In genomic region chr7:13115157-13115772, GRCh38 we compare ENCODE assay signal across 16 cellular contexts.
DNase-seq lines count a peak whose midpoint lies in the region; ATAC-seq, FAIRE-seq and TF ChIP-seq lines count a peak whose summit lies in the region.
"Had no signal": no experiment of that assay in that cellular context is flagged by ENCODE, and none has a peak within 500 bp of the region (broad histone marks: within the 10 kb centered on the region; RNA-seq: fewer than 3 reads in every experiment).

No MANE protein-coding gene starts in this region.

- DNase-seq in COR-L47 (lab: John Stamatoyannopoulos, UW), result peak; percentile 3
- peak; percentile 18 for DNase-seq in M059J (ENCODE audit: low read depth)
- peak; percentile 28 for DNase-seq in dermis blood vessel endothelial cell
- DNase-seq in mesothelial cell of epicardium (ENCODE audit: low spot score in 2 of 2, unreplicated experiment in 2 of 2), result no peak
- DNase-seq in kidney, result no peak
- no peak for DNase-seq in left colon
- DNase-seq in activated CD4-positive, alpha-beta T cell treated with anti-CD3 and anti-CD28 coated beads, Interleukin-2, amount 10 ng/mL, durations not matched to agents 7 days and 5 days, result no peak
- no peak for DNase-seq in NCI-H2029 treated with DMSO at 0.1 percent for 48 hours (lab: John Stamatoyannopoulos, UW)
- DNase-seq: activated CD4-positive, alpha-beta T cell treated with anti-CD3 and anti-CD28 coated beads, Interleukin-2, amount 50 U/mL, for 1 hour; caudate nucleus; DND-41; NCI-H1930; nucleus accumbens; stimulated activated CD4-positive, alpha-beta T cell treated with anti-CD3 and anti-CD28 coated beads, Interleukin-2, amount 100 ng/mL, for 24 hours had no signal

- H3K27ac ChIP-seq in kidney (ENCODE audit: low read depth in 2 of 2, low read length in 2 of 2), result no peak overlapping the region

- intact Hi-C loops in kidney (cut with DNase I) (no loop called here), left colon (cut with DNase I, micrococcal nuclease) (no loop called here)

- ATAC-seq in left colon, result no peak
- ATAC-seq: stimulated activated memory B cell treated with anti-CD40 and anti-IgM and Interleukin-4, amounts not matched to agents 10 μg/mL and 1 μg/mL and 100 μg/mL, for 72 hours had no signal

- H3K36me3 ChIP-seq in kidney (ENCODE audit: control insufficient read depth in 1 of 2, insufficient read depth in 2 of 2, low read length in 2 of 2), result no peaks in the 10 kb centered on the region

- peaks cover 20% of the 10 kb centered on the region for H3K9me3 Mint-ChIP-seq in mesothelial cell of epicardium
- no peaks in the 10 kb centered on the region for H3K9me3 Mint-ChIP-seq in activated CD4-positive, alpha-beta T cell treated with anti-CD3 and anti-CD28 coated beads, Interleukin-2, amount 10 ng/mL, durations not matched to agents 7 days and 5 days
- H3K9me3 Mint-ChIP-seq: activated T-helper 2 cell treated with anti-CD3 and anti-CD28 coated beads, Interferon-gamma antibody, Interleukin-2, Interleukin-4, amounts not matched to agents 10 μg/mL and 5 μg/mL and 100 μg/mL, durations not matched to agents 14 hours and 24 hours and 36 hours; stimulated activated memory B cell treated with anti-CD40 and anti-IgM and Interleukin-4, amounts not matched to agents 10 μg/mL and 1 μg/mL and 100 μg/mL, for 72 hours had no signal

- POLR2A ChIA-PET in activated CD4-positive, alpha-beta T cell treated with anti-CD3 and anti-CD28 coated beads, Interleukin-2, amount 10 ng/mL, durations not matched to agents 7 days and 5 days (lab: Charles Lee), result no interaction called here

- H3K27ac Mint-ChIP-seq in mesothelial cell of epicardium, result peak overlapping the region; percentile 86
- no peak overlapping the region for H3K27ac Mint-ChIP-seq in activated CD4-positive, alpha-beta T cell treated with anti-CD3 and anti-CD28 coated beads, Interleukin-2, amount 10 ng/mL, durations not matched to agents 7 days and 5 days
- H3K27ac Mint-ChIP-seq: activated T-helper 2 cell treated with anti-CD3 and anti-CD28 coated beads, Interferon-gamma antibody, Interleukin-2, Interleukin-4, amounts not matched to agents 10 μg/mL and 5 μg/mL and 100 μg/mL, durations not matched to agents 14 hours and 24 hours and 36 hours; stimulated activated memory B cell treated with anti-CD40 and anti-IgM and Interleukin-4, amounts not matched to agents 10 μg/mL and 1 μg/mL and 100 μg/mL, for 72 hours had no signal

- H3K4me3 ChIP-seq in kidney (ENCODE audit: low read length in 2 of 2), result no peak overlapping the region

- no peak for FAIRE-seq in kidney (lab: Jason Lieb, UNC)

- no peaks in the 10 kb centered on the region for H3K9me3 ChIP-seq in kidney (ENCODE audit: control insufficient read depth in 1 of 2, low read length in 2 of 2)

- H3K9ac ChIP-seq in kidney (ENCODE audit: low read length in 2 of 2), result no peak overlapping the region

- H3K4me1 Mint-ChIP-seq in mesothelial cell of epicardium, result peaks cover 31% of the 10 kb centered on the region
- no peaks in the 10 kb centered on the region for H3K4me1 Mint-ChIP-seq in activated CD4-positive, alpha-beta T cell treated with anti-CD3 and anti-CD28 coated beads, Interleukin-2, amount 10 ng/mL, durations not matched to agents 7 days and 5 days
- H3K4me1 Mint-ChIP-seq: stimulated activated memory B cell treated with anti-CD40 and anti-IgM and Interleukin-4, amounts not matched to agents 10 μg/mL and 1 μg/mL and 100 μg/mL, for 72 hours had no signal

- H3K27me3 Mint-ChIP-seq in mesothelial cell of epicardium (ENCODE audit: low read depth), result no peaks in the 10 kb centered on the region
- H3K27me3 Mint-ChIP-seq in activated CD4-positive, alpha-beta T cell treated with anti-CD3 and anti-CD28 coated beads, Interleukin-2, amount 10 ng/mL, durations not matched to agents 7 days and 5 days, result no peaks in the 10 kb centered on the region
- H3K27me3 Mint-ChIP-seq: stimulated activated memory B cell treated with anti-CD40 and anti-IgM and Interleukin-4, amounts not matched to agents 10 μg/mL and 1 μg/mL and 100 μg/mL, for 72 hours had no signal

- no peaks in the 10 kb centered on the region for H3K4me1 ChIP-seq in kidney (ENCODE audit: control insufficient read depth in 1 of 2, insufficient read depth in 1 of 2, low read depth in 1 of 2, low read length in 2 of 2)

- H3K4me3 Mint-ChIP-seq in mesothelial cell of epicardium, result no peak overlapping the region
- H3K4me3 Mint-ChIP-seq in activated CD4-positive, alpha-beta T cell treated with anti-CD3 and anti-CD28 coated beads, Interleukin-2, amount 10 ng/mL, durations not matched to agents 7 days and 5 days, result no peak overlapping the region
- H3K4me3 Mint-ChIP-seq: stimulated activated memory B cell treated with anti-CD40 and anti-IgM and Interleukin-4, amounts not matched to agents 10 μg/mL and 1 μg/mL and 100 μg/mL, for 72 hours had no signal

- CTCF ChIA-PET in activated CD4-positive, alpha-beta T cell treated with anti-CD3 and anti-CD28 coated beads, Interleukin-2, amount 10 ng/mL, durations not matched to agents 7 days and 5 days (lab: Charles Lee), result interaction anchor here (0.6 to 2.5 kb wide), 3 partner anchors 9 to 1405 kb away, joined by 4 to 5 read pairs (median 5); no protein-coding TSS in a partner anchor

- TF ChIP-seq CTCF in mesothelial cell of epicardium (IDR thresholded peaks at IDR 0.05; ENCODE audit: unreplicated experiment), result no peak
- TF ChIP-seq CTCF in kidney (IDR thresholded peaks at IDR 0.05; ENCODE audit: borderline replicate concordance, extremely low read depth, insufficient read depth), result no peak

- H3K36me3 Mint-ChIP-seq in mesothelial cell of epicardium, result no peaks in the 10 kb centered on the region
- no peaks in the 10 kb centered on the region for H3K36me3 Mint-ChIP-seq in activated CD4-positive, alpha-beta T cell treated with anti-CD3 and anti-CD28 coated beads, Interleukin-2, amount 10 ng/mL, durations not matched to agents 7 days and 5 days (ENCODE audit: low read depth)
- H3K36me3 Mint-ChIP-seq: stimulated activated memory B cell treated with anti-CD40 and anti-IgM and Interleukin-4, amounts not matched to agents 10 μg/mL and 1 μg/mL and 100 μg/mL, for 72 hours had no signal

Comparison
In these comparisons a context has a peak if more than half of its experiments do, and no peak if none do; other contexts are left out.
1. DNase-seq: peak in COR-L47 (single experiment), M059J (single experiment) and dermis blood vessel endothelial cell (single experiment); none in mesothelial cell of epicardium (0 of 2), kidney (single experiment), left colon (0 of 2), activated CD4-positive, alpha-beta T cell treated with anti-CD3 and anti-CD28 coated beads, Interleukin-2, amount 10 ng/mL, durations not matched to agents 7 days and 5 days (single experiment) and NCI-H2029 treated with DMSO at 0.1 percent for 48 hours (single experiment).